25 cellular contexts compared by ENCODE assay signal in genomic region chr13:99991806-99992242, GRCh38. TPM values are rescaled to one million over a fixed set of nuclear protein-coding genes. Genes with fewer than 3 reads are reported as not detected.
DNase-seq lines count a peak whose midpoint lies in the region; ATAC-seq and TF ChIP-seq lines count a peak whose summit lies in the region.
"Had no signal": no experiment of that assay in that cellular context is flagged by ENCODE, and none has a peak within 500 bp of the region (broad histone marks: within the 10 kb centered on the region; RNA-seq: fewer than 3 reads in every experiment).

No MANE protein-coding gene starts in this region.

- H3K9ac ChIP-seq in mesendoderm (ENCODE audit: low read length) = peak overlapping the region; percentile 64

- H3K4me3 ChIP-seq in Panc1 (ENCODE audit: low read depth in 2 of 2, low read length in 2 of 2) (no peak overlapping the region), ectodermal cell (ENCODE audit: insufficient read depth, low read depth, low read length) (peak overlapping the region; percentile 10), mesendoderm (ENCODE audit: low read length) (no peak overlapping the region), Peyer's patch (no peak overlapping the region)
- H3K4me3 ChIP-seq: colonic mucosa, HAP-1 had no signal

- ATAC-seq in Panc1 (no peak), GM21529 (IDR thresholded peaks at IDR 0.05; ENCODE audit: unreplicated experiment) (no peak)
- ATAC-seq: right cardiac atrium had no signal

- intact Hi-C loops in Panc1 (cut with micrococcal nuclease; ENCODE audit: unreplicated experiment) = no loop called here

- H3K36me3 ChIP-seq in Panc1 (ENCODE audit: control insufficient read depth, insufficient read depth, low read length) (no peaks in the 10 kb centered on the region), ectodermal cell (ENCODE audit: control insufficient read depth, insufficient read depth, low read length) (peaks cover 11% of the 10 kb centered on the region), mesendoderm (ENCODE audit: control insufficient read depth, insufficient read depth, low read length) (no peaks in the 10 kb centered on the region), Peyer's patch (no peaks in the 10 kb centered on the region)
- H3K36me3 ChIP-seq: colonic mucosa, HAP-1, neutrophil had no signal

- peak; percentile 43 for DNase-seq in ELF-1 (ENCODE audit: low read depth, low spot score)
- no peak for DNase-seq in Panc1 (ENCODE audit: low read depth, low spot score)
- DNase-seq in mesendoderm = peak; percentile 66
- DNase-seq in Peyer's patch = no peak
- no peak for DNase-seq in NCI-H345 treated with DMSO at 0.1 percent for 48 hours (lab: John Stamatoyannopoulos, UW; ENCODE audit: unreplicated experiment)
- no peak for DNase-seq in activated CD4-positive, CD25-positive, alpha-beta regulatory T cell (lab: John Stamatoyannopoulos, UW)
- DNase-seq: activated B cell treated with CpG ODN at 0.5 μM for 24 hours; amniotic stem cell; colonic mucosa; DMS153; Kasumi-1; NCI-H1436; NCI-H2227 treated with DMSO at 0.1 percent for 48 hours; SHP77 treated with DMSO at 0.1 percent for 48 hours; stimulated activated naive CD8-positive, alpha-beta T cell treated with anti-CD3 and anti-CD28 coated beads, Interleukin-15, amount 100 ng/mL, for 72 hours; T-helper 2 cell had no signal

- BruUV-seq in Panc1 (replicated peaks; lab: Mats Ljungman, UMichigan) = no TSS peak

- POLR2A ChIA-PET in Panc1 (lab: Charles Lee) = no interaction called here

- H3K4me2 ChIP-seq in mesendoderm (ENCODE audit: low read length) = peak overlapping the region; percentile 39

- peak overlapping the region; percentile 25 for H3K4ac ChIP-seq in mesendoderm (ENCODE audit: low read depth, low read length)

- no peak overlapping the region for H4K8ac ChIP-seq in mesendoderm (ENCODE audit: low read depth, low read length)

- peaks cover 27% of the 10 kb centered on the region for H3K4me1 ChIP-seq in Panc1 (ENCODE audit: control insufficient read depth, insufficient read depth, low read length)
- H3K4me1 ChIP-seq in ectodermal cell (ENCODE audit: control insufficient read depth, insufficient read depth, low read length) = peaks cover 31% of the 10 kb centered on the region
- peaks cover 16% of the 10 kb centered on the region for H3K4me1 ChIP-seq in mesendoderm (ENCODE audit: control insufficient read depth, low read depth, low read length)
- peaks cover 0 to 27% (median 0%) of the 10 kb centered on the region in 4 donors for H3K4me1 ChIP-seq in Peyer's patch
- H3K4me1 ChIP-seq: HAP-1 had no signal

- TF ChIP-seq CTCF in Panc1 (IDR thresholded peaks at IDR 0.05) = no peak
- TF ChIP-seq CTCF in Peyer's patch (IDR thresholded peaks at IDR 0.05) = no peak

- CTCF ChIA-PET in Panc1 (lab: Charles Lee) = no interaction called here

- peak overlapping the region; percentile 75; the same call in 1 of the 2 replicates for H3K27ac ChIP-seq in Panc1 (ENCODE audit: low read length)
- H3K27ac ChIP-seq in ectodermal cell (ENCODE audit: insufficient read depth, low read depth, low read length, poor library complexity, severe bottlenecking) = no peak overlapping the region
- H3K27ac ChIP-seq in mesendoderm (ENCODE audit: low read depth, low read length) = peak overlapping the region; percentile 58
- H3K27ac ChIP-seq in Peyer's patch = no peak overlapping the region
- H3K27ac ChIP-seq: C4-2B, colonic mucosa, epithelial cell of prostate, neutrophil had no signal

- H3K18ac ChIP-seq in mesendoderm (ENCODE audit: low read length) = peak overlapping the region; percentile 91

- peak overlapping the region; percentile 25 for H3K23ac ChIP-seq in mesendoderm (ENCODE audit: low read length)

- in situ Hi-C loops in Panc1 (cut with HindIII; ENCODE audit: low pct_unique_long_range_greater_than_20kb, low sequenced_read_pairs) = no loop called here

- peak overlapping the region; percentile 22 for H2BK120ac ChIP-seq in mesendoderm (ENCODE audit: low read depth, low read length)

- no peaks in the 10 kb centered on the region for H3K79me1 ChIP-seq in mesendoderm (ENCODE audit: low read length)

- H2BK5ac ChIP-seq in mesendoderm (ENCODE audit: low read length) = peak overlapping the region; percentile 40

- no peak for TF ChIP-seq POLR2A in Peyer's patch (IDR thresholded peaks at IDR 0.05)

- no peak overlapping the region for H4K5ac ChIP-seq in mesendoderm (ENCODE audit: low read length)

- H3K79me2 ChIP-seq in mesendoderm (ENCODE audit: control insufficient read depth, insufficient read depth, low read length) = no peaks in the 10 kb centered on the region

- H3K56ac ChIP-seq in mesendoderm (ENCODE audit: low read length) = peak overlapping the region; percentile 89

- H3K9me3 ChIP-seq in Panc1 (ENCODE audit: control insufficient read depth, insufficient read depth, low read depth, low read length) (no peaks in the 10 kb centered on the region), ectodermal cell (ENCODE audit: control insufficient read depth, low read length) (no peaks in the 10 kb centered on the region), Peyer's patch (peaks cover 0 to 8% (median 0%) of the 10 kb centered on the region in 4 donors)
- H3K9me3 ChIP-seq: colonic mucosa, HAP-1, neutrophil had no signal

- WGBS in ectodermal cell, 2 experiments = 1 to 2% methylated on average over 24 of the region's 24 CpGs
- no CpG with 5 or more reads among the region's 24 CpGs for WGBS in mesendoderm (ENCODE audit: extremely low coverage, insufficient coverage, low lambda C conversion rate)

- H3K27me3 ChIP-seq in Panc1 (ENCODE audit: control insufficient read depth, insufficient read depth, low read length) (no peaks in the 10 kb centered on the region), ectodermal cell (ENCODE audit: control insufficient read depth, insufficient read depth, low read length, poor library complexity, severe bottlenecking) (peaks cover 89% of the 10 kb centered on the region), mesendoderm (ENCODE audit: insufficient read depth, low read length, poor library complexity) (no peaks in the 10 kb centered on the region), Peyer's patch (peaks cover 0 to 94% of the 10 kb centered on the region in 2 donors)

- H2BK15ac ChIP-seq in mesendoderm (replicated peaks; ENCODE audit: low read depth) = no peak overlapping the region

- no peak overlapping the region for H2AK5ac ChIP-seq in mesendoderm (ENCODE audit: low read length)

RNA-seq across cellular contexts. Expression of gene ZIC2, which starts 10.2 kb away (rescaled TPM):
- total RNA-seq in Panc1 (2021; ENCODE audit: unreplicated experiment) (54.5 TPM), Peyer's patch (not detected)
- 43.4 TPM for polyA plus RNA-seq in Panc1 (2012; ENCODE audit: insufficient read length)
- polyA plus RNA-seq in ectodermal cell (2013, experiment 1 of 4) = 345 TPM
- polyA plus RNA-seq in ectodermal cell (2013, experiment 2 of 4) = 289 TPM
- polyA plus RNA-seq in ectodermal cell (2013, experiment 3 of 4) = 282 TPM
- 292 TPM for polyA plus RNA-seq in ectodermal cell (2013, experiment 4 of 4)
- polyA plus RNA-seq in mesendoderm (2013, experiment 1 of 2) = 230 TPM
- polyA plus RNA-seq in mesendoderm (2013, experiment 2 of 2) = 222 TPM
- total RNA-seq: activated B cell treated with CpG ODN at 0.5 μM for 24 hours; activated CD8-positive, alpha-beta memory T cell treated with anti-CD3 and anti-CD28 coated beads for 36 hours; right cardiac atrium had no signal
- polyA plus RNA-seq: right cardiac atrium, urinary bladder had no signal

RNA-seq across cellular contexts. Expression of gene ZIC5, which starts 20.3 kb away (rescaled TPM):
- 5.2 TPM for total RNA-seq in Panc1 (2021; ENCODE audit: unreplicated experiment)
- 2.8 TPM for polyA plus RNA-seq in Panc1 (2012; ENCODE audit: insufficient read length)
- polyA plus RNA-seq in ectodermal cell (2013, experiment 1 of 4) = 65.6 TPM
- polyA plus RNA-seq in ectodermal cell (2013, experiment 2 of 4) = 64.1 TPM
- polyA plus RNA-seq in ectodermal cell (2013, experiment 3 of 4) = 56.2 TPM
- 56.2 TPM for polyA plus RNA-seq in ectodermal cell (2013, experiment 4 of 4)
- polyA plus RNA-seq in mesendoderm (2013, experiment 1 of 2) = 10.9 TPM
- 11.0 TPM for polyA plus RNA-seq in mesendoderm (2013, experiment 2 of 2)
- not detected for total RNA-seq in Peyer's patch
- total RNA-seq: activated B cell treated with CpG ODN at 0.5 μM for 24 hours; activated CD8-positive, alpha-beta memory T cell treated with anti-CD3 and anti-CD28 coated beads for 36 hours; right cardiac atrium; urinary bladder had no signal
- polyA plus RNA-seq: right cardiac atrium, urinary bladder had no signal

Comparison
In these comparisons a context has a peak if more than half of its experiments do, and no peak if none do; other contexts are left out.
1. DNase-seq: peak in ELF-1 (single experiment) and mesendoderm (single experiment); none in Panc1 (single experiment), Peyer's patch (0 of 3), NCI-H345 treated with DMSO at 0.1 percent for 48 hours (single experiment) and activated CD4-positive, CD25-positive, alpha-beta regulatory T cell (0 of 4).
2. H3K27ac ChIP-seq: peak in Panc1 (single experiment) and mesendoderm (single experiment); none in ectodermal cell (single experiment) and Peyer's patch (0 of 4).
3. RNA of gene ZIC2, which starts 10.2 kb away (total RNA-seq): 54.5 TPM in Panc1 (single experiment); not detected in Peyer's patch; every median in the first group is over 10 times any median in the second.